ENCODE assay signal across 9 cellular contexts in genomic region chr1:155256101-155256852, GRCh38. TPM values are rescaled to one million over a fixed set of nuclear protein-coding genes. Genes with fewer than 3 reads are reported as not detected.
DNase-seq lines count a peak whose midpoint lies in the region; ATAC-seq, FAIRE-seq and TF ChIP-seq lines count a peak whose summit lies in the region.
"Had no signal": no experiment of that assay in that cellular context is flagged by ENCODE, and none has a peak within 500 bp of the region (broad histone marks: within the 10 kb centered on the region; RNA-seq: fewer than 3 reads in every experiment).

No MANE protein-coding gene starts in this region.

- H3K4me2 ChIP-seq in HepG2 (ENCODE audit: low read depth, low read length): peak overlapping the region; percentile 99

- peak overlapping the region; percentile 72; the same call in 1 of the 2 replicates for H3K9ac ChIP-seq in HepG2 (ENCODE audit: insufficient read depth, low read depth, low read length)

- H3K27ac Mint-ChIP-seq in T-helper 1 cell treated with Interleukin-12 subunit alpha and Interleukin-12 subunit beta and Interleukin-4 antibody, amounts not matched to agents 30 μg/mL and 1 μg/mL, for 36 hours: no peak overlapping the region

- peaks cover 50% of the 10 kb centered on the region for H3K4me1 ChIP-seq in HepG2 (ENCODE audit: insufficient read depth, low read length)
- peaks cover 48% of the 10 kb centered on the region for H3K4me1 ChIP-seq in suprapubic skin

- CTCF ChIA-PET in HepG2 (lab: Yijun Ruan, JAX; ENCODE audit: low intra/inter-chr PET ratio, low total read pairs): no interaction called here

- no peak for ATAC-seq in HepG2

- no peaks in the 10 kb centered on the region for H3K27me3 Mint-ChIP-seq in T-helper 1 cell treated with Interleukin-12 subunit alpha and Interleukin-12 subunit beta and Interleukin-4 antibody, amounts not matched to agents 30 μg/mL and 1 μg/mL, for 36 hours (ENCODE audit: low read depth)

- H3K4me1 Mint-ChIP-seq in T-helper 1 cell treated with Interleukin-12 subunit alpha and Interleukin-12 subunit beta and Interleukin-4 antibody, amounts not matched to agents 30 μg/mL and 1 μg/mL, for 36 hours (ENCODE audit: low read depth): peaks cover 41% of the 10 kb centered on the region

- H3K36me3 Mint-ChIP-seq in T-helper 1 cell treated with Interleukin-12 subunit alpha and Interleukin-12 subunit beta and Interleukin-4 antibody, amounts not matched to agents 30 μg/mL and 1 μg/mL, for 36 hours (ENCODE audit: low read depth): peaks cover 28% of the 10 kb centered on the region

- no peak for TF ChIP-seq POLR2A in HepG2 (IDR thresholded peaks at IDR 0.05; ENCODE audit: insufficient read depth in 1 of 2, low read depth in 2 of 2, low read length in 2 of 2)
- TF ChIP-seq POLR2A in suprapubic skin (IDR thresholded peaks at IDR 0.05): no peak

- H4K20me1 ChIP-seq in HepG2 (ENCODE audit: insufficient read depth, low read length): no peaks in the 10 kb centered on the region

- peaks cover 6 to 10% of the 10 kb centered on the region in 2 experiments; a peak in 3 of 5 replicates for H3K36me3 ChIP-seq in HepG2 (replicated peaks in 1 of 2; ENCODE audit: control insufficient read depth in 1 of 2, insufficient read depth in 2 of 2, low read length in 2 of 2)
- H3K36me3 ChIP-seq in suprapubic skin: peaks cover 26% of the 10 kb centered on the region

- peak overlapping the region; percentile 77 for H3K4me3 Mint-ChIP-seq in T-helper 1 cell treated with Interleukin-12 subunit alpha and Interleukin-12 subunit beta and Interleukin-4 antibody, amounts not matched to agents 30 μg/mL and 1 μg/mL, for 36 hours

- H3K27ac ChIP-seq in HepG2 (ENCODE audit: extremely low read length, insufficient read depth, low read length): peak overlapping the region; percentile 47
- H3K27ac ChIP-seq in suprapubic skin: peak overlapping the region; percentile 96

- TF ChIP-seq EP300 in HepG2 (IDR thresholded peaks at IDR 0.05; ENCODE audit: low read depth in 2 of 2, low read length in 2 of 2) (no peak), HepG2 (CRISPR knock-in tag; IDR thresholded peaks at IDR 0.05; ENCODE audit: borderline replicate concordance) (no peak), suprapubic skin (IDR thresholded peaks at IDR 0.05) (no peak)

- peaks cover 18% of the 10 kb centered on the region for H3K79me2 ChIP-seq in HepG2 (ENCODE audit: insufficient read depth, low read length)

- no peak for FAIRE-seq in HepG2 (lab: Jason Lieb, UNC)

- in situ Hi-C loops in astrocyte of the cerebellum (cut with HindIII; ENCODE audit: low sequenced_read_pairs) (no loop called here), HepG2 (cut with HindIII; ENCODE audit: extremely low pct_ligation_motif_present, low pct_unique_long_range_greater_than_20kb) (loop anchor here (10.0 kb wide), 1 partner anchor 49 kb away; the partner anchor contains the start of genes FDPS and PKLR)

- H3K27me3 ChIP-seq in HepG2 (ENCODE audit: control insufficient read depth in 1 of 2, insufficient read depth in 2 of 2, low read length in 2 of 2) (no peaks in the 10 kb centered on the region; a peak in 1 of 5 replicates), suprapubic skin (no peaks in the 10 kb centered on the region)

- WGBS in HepG2 (ENCODE audit: low lambda C conversion rate): 99% methylated on average over 12 of the region's 19 CpGs
- 55% methylated on average over 17 of the region's 19 CpGs for WGBS in suprapubic skin

- peak overlapping the region; percentile 57 for H3K4me3 ChIP-seq in astrocyte of the cerebellum (ENCODE audit: low read depth, low read length)
- peak overlapping the region in 2 of 3 experiments; percentile 72 to 83; a peak in 1 of 6 replicates for H3K4me3 ChIP-seq in HepG2 (replicated peaks in 1 of 3; ENCODE audit: insufficient read depth in 1 of 3, low read depth in 2 of 3, low read length in 3 of 3)
- peak overlapping the region; percentile 94 for H3K4me3 ChIP-seq in suprapubic skin

- TF ChIP-seq RAD21 in HepG2 (CRISPR knock-in tag; IDR thresholded peaks at IDR 0.05): no peak

- intact Hi-C loops in HepG2 (cut with micrococcal nuclease; ENCODE audit: unreplicated experiment): no loop called here

- H3K9me3 Mint-ChIP-seq in T-helper 1 cell treated with Interleukin-12 subunit alpha and Interleukin-12 subunit beta and Interleukin-4 antibody, amounts not matched to agents 30 μg/mL and 1 μg/mL, for 36 hours: no peaks in the 10 kb centered on the region

- H2AFZ ChIP-seq in HepG2 (ENCODE audit: low read length): no peak overlapping the region

- BruUV-seq in HepG2 (replicated peaks; lab: Mats Ljungman, UMichigan): no TSS peak

- no peaks in the 10 kb centered on the region for H3K9me3 ChIP-seq in HepG2 (ENCODE audit: low read length)
- no peaks in the 10 kb centered on the region for H3K9me3 ChIP-seq in suprapubic skin

- POLR2A ChIA-PET in HepG2 (lab: Yijun Ruan, JAX): interaction anchor here (1.3 kb wide), 1 partner anchor 17 kb away, joined by 3 read pairs; the partner anchor contains the start of gene CLK2

- DNase-seq in T-helper 1 cell (no peak), astrocyte of the cerebellum (ENCODE audit: low read depth) (no peak), HepG2 (ENCODE audit: low spot score) (no peak), suprapubic skin (ENCODE audit: low spot score in 2 of 2) (peak in 1 of 2 donors; percentile 75), cortex of kidney (lab: John Stamatoyannopoulos, UW) (no peak), NCI-H146 treated with DMSO at 0.1 percent for 48 hours (lab: John Stamatoyannopoulos, UW; ENCODE audit: unreplicated experiment) (no peak)
- no peak for DNase-seq in stimulated activated CD4-positive, alpha-beta T cell treated with anti-CD3 and anti-CD28 coated beads, Interleukin-2, amount 100 ng/mL, for 48 hours

- TF ChIP-seq CTCF in astrocyte of the cerebellum (IDR thresholded peaks at IDR 0.05; ENCODE audit: low read depth, low read length, missing control alignments) (no peak), HepG2 (CRISPR knock-in tag; IDR thresholded peaks at IDR 0.05) (no peak), suprapubic skin (IDR thresholded peaks at IDR 0.05) (no peak)

RNA-seq across cellular contexts. Expression of gene ENTREP3, which starts 1.0 kb away (rescaled TPM):
- total RNA-seq in HepG2 (2016; rRNA removed; fragmentation: Illumina TruSeq; extraction: Trizol) (4.1 and 6.2 TPM in 2 replicates), suprapubic skin (10 to 100 TPM; 23.6 to 32.1 (median 25.7) TPM)
- 3.6 and 4.8 TPM in 2 replicates for total RNA-seq in HepG2 (2016; cell fraction: cytosol; rRNA removed; fragmentation: Illumina TruSeq; extraction: Trizol; ENCODE audit: low read depth)
- 3.2 and 5.5 TPM in 2 replicates for total RNA-seq in HepG2 (2016; cell fraction: insoluble cytoplasmic fraction; rRNA removed; fragmentation: Illumina TruSeq; extraction: Trizol)
- total RNA-seq in HepG2 (2016; cell fraction: membrane; rRNA removed; fragmentation: Illumina TruSeq; extraction: Trizol): 12.9 and 13.0 TPM in 2 replicates
- 6.9 and 8.6 TPM in 2 replicates for total RNA-seq in HepG2 (2016; cell fraction: nucleus; rRNA removed; fragmentation: Illumina TruSeq; extraction: Trizol)
- polyA plus RNA-seq in HepG2 (2011; rRNA removed): 9.9 and 11.9 TPM in 2 replicates
- polyA plus RNA-seq in HepG2 (2011; cell fraction: cytosol; rRNA removed): 7.8 and 10.3 TPM in 2 replicates
- 18.3 and 21.0 TPM in 2 replicates for polyA plus RNA-seq in HepG2 (2011; cell fraction: nucleus; rRNA removed)
- polyA plus RNA-seq in HepG2 (2012): 18.4 and 22.0 TPM in 2 replicates
- polyA plus RNA-seq in HepG2 (2016; cell fraction: cytosol; fragmentation: Illumina TruSeq; extraction: Trizol; ENCODE audit: low read depth): 22.1 and 24.0 TPM in 2 replicates
- 19.7 and 25.6 TPM in 2 replicates for polyA plus RNA-seq in HepG2 (2016; cell fraction: insoluble cytoplasmic fraction; fragmentation: Illumina TruSeq; extraction: Trizol; ENCODE audit: low read depth)
- 49.9 and 57.1 TPM in 2 replicates for polyA plus RNA-seq in HepG2 (2016; cell fraction: membrane; fragmentation: Illumina TruSeq; extraction: Trizol; ENCODE audit: low read depth)
- polyA plus RNA-seq in HepG2 (2016; cell fraction: nucleus; fragmentation: Illumina TruSeq; extraction: Trizol; ENCODE audit: insufficient read depth, low read depth): 28.1 and 33.5 TPM in 2 replicates
- 7.5 and 12.8 TPM in 2 replicates for polyA minus RNA-seq in HepG2 (2011; rRNA and poly(A)+ RNA removed; ENCODE audit: low replicate concordance)
- polyA minus RNA-seq in HepG2 (2011; cell fraction: cytosol; rRNA and poly(A)+ RNA removed): 8.1 and 9.3 TPM in 2 replicates
- 3.7 and 4.4 TPM in 2 replicates for polyA minus RNA-seq in HepG2 (2011; cell fraction: nucleus; rRNA and poly(A)+ RNA removed)

RNA-seq across cellular contexts. Expression of gene SCAMP3, which starts 5.9 kb away (rescaled TPM):
- 27.0 and 46.8 TPM in 2 replicates for total RNA-seq in HepG2 (2016; rRNA removed; fragmentation: Illumina TruSeq; extraction: Trizol)
- 16.4 and 20.0 TPM in 2 replicates for total RNA-seq in HepG2 (2016; cell fraction: cytosol; rRNA removed; fragmentation: Illumina TruSeq; extraction: Trizol; ENCODE audit: low read depth)
- 29.6 and 44.4 TPM in 2 replicates for total RNA-seq in HepG2 (2016; cell fraction: insoluble cytoplasmic fraction; rRNA removed; fragmentation: Illumina TruSeq; extraction: Trizol)
- 22.9 and 28.4 TPM in 2 replicates for total RNA-seq in HepG2 (2016; cell fraction: membrane; rRNA removed; fragmentation: Illumina TruSeq; extraction: Trizol)
- total RNA-seq in HepG2 (2016; cell fraction: nucleus; rRNA removed; fragmentation: Illumina TruSeq; extraction: Trizol): 37.1 and 38.5 TPM in 2 replicates
- 83.3 and 92.5 TPM in 2 replicates for polyA plus RNA-seq in HepG2 (2011; rRNA removed)
- polyA plus RNA-seq in HepG2 (2011; cell fraction: cytosol; rRNA removed): 94.5 and 95.0 TPM in 2 replicates
- 74.3 and 75.6 TPM in 2 replicates for polyA plus RNA-seq in HepG2 (2011; cell fraction: nucleus; rRNA removed)
- 30.4 and 37.1 TPM in 2 replicates for polyA plus RNA-seq in HepG2 (2012)
- polyA plus RNA-seq in HepG2 (2016; cell fraction: cytosol; fragmentation: Illumina TruSeq; extraction: Trizol; ENCODE audit: low read depth): 28.3 and 28.6 TPM in 2 replicates
- polyA plus RNA-seq in HepG2 (2016; cell fraction: insoluble cytoplasmic fraction; fragmentation: Illumina TruSeq; extraction: Trizol; ENCODE audit: low read depth): 45.8 and 52.3 TPM in 2 replicates
- 37.1 and 38.2 TPM in 2 replicates for polyA plus RNA-seq in HepG2 (2016; cell fraction: membrane; fragmentation: Illumina TruSeq; extraction: Trizol; ENCODE audit: low read depth)
- 82.5 and 83.5 TPM in 2 replicates for polyA plus RNA-seq in HepG2 (2016; cell fraction: nucleus; fragmentation: Illumina TruSeq; extraction: Trizol; ENCODE audit: insufficient read depth, low read depth)
- 118 and 271 TPM in 2 replicates for polyA minus RNA-seq in HepG2 (2011; rRNA and poly(A)+ RNA removed; ENCODE audit: low replicate concordance)
- polyA minus RNA-seq in HepG2 (2011; cell fraction: cytosol; rRNA and poly(A)+ RNA removed): 33.3 and 39.4 TPM in 2 replicates
- polyA minus RNA-seq in HepG2 (2011; cell fraction: nucleus; rRNA and poly(A)+ RNA removed): 16.9 and 21.4 TPM in 2 replicates
- total RNA-seq in suprapubic skin: 10 to 100 TPM; 45.1 to 73.3 (median 67.6) TPM

RNA-seq across cellular contexts. Expression of gene CLK2, which starts 17.0 kb away (rescaled TPM):
- total RNA-seq in HepG2 (2016; rRNA removed; fragmentation: Illumina TruSeq; extraction: Trizol) (10.1 and 20.1 TPM in 2 replicates), suprapubic skin (10 to 100 TPM; 27.6 to 72.3 (median 36.2) TPM)
- 8.5 and 11.8 TPM in 2 replicates for total RNA-seq in HepG2 (2016; cell fraction: cytosol; rRNA removed; fragmentation: Illumina TruSeq; extraction: Trizol; ENCODE audit: low read depth)
- 10.6 and 19.2 TPM in 2 replicates for total RNA-seq in HepG2 (2016; cell fraction: insoluble cytoplasmic fraction; rRNA removed; fragmentation: Illumina TruSeq; extraction: Trizol)
- 9.3 and 12.0 TPM in 2 replicates for total RNA-seq in HepG2 (2016; cell fraction: membrane; rRNA removed; fragmentation: Illumina TruSeq; extraction: Trizol)
- total RNA-seq in HepG2 (2016; cell fraction: nucleus; rRNA removed; fragmentation: Illumina TruSeq; extraction: Trizol): 23.9 and 32.6 TPM in 2 replicates
- 73.5 and 74.0 TPM in 2 replicates for polyA plus RNA-seq in HepG2 (2011; rRNA removed)
- 23.9 and 24.4 TPM in 2 replicates for polyA plus RNA-seq in HepG2 (2011; cell fraction: cytosol; rRNA removed)
- 317 and 392 TPM in 2 replicates for polyA plus RNA-seq in HepG2 (2011; cell fraction: nucleus; rRNA removed)
- polyA plus RNA-seq in HepG2 (2012): 31.3 and 32.7 TPM in 2 replicates
- polyA plus RNA-seq in HepG2 (2016; cell fraction: cytosol; fragmentation: Illumina TruSeq; extraction: Trizol; ENCODE audit: low read depth): 3.0 and 3.3 TPM in 2 replicates
- polyA plus RNA-seq in HepG2 (2016; cell fraction: insoluble cytoplasmic fraction; fragmentation: Illumina TruSeq; extraction: Trizol; ENCODE audit: low read depth): 15.8 and 17.9 TPM in 2 replicates
- polyA plus RNA-seq in HepG2 (2016; cell fraction: membrane; fragmentation: Illumina TruSeq; extraction: Trizol; ENCODE audit: low read depth): 7.6 TPM in 2 replicates
- 110 and 120 TPM in 2 replicates for polyA plus RNA-seq in HepG2 (2016; cell fraction: nucleus; fragmentation: Illumina TruSeq; extraction: Trizol; ENCODE audit: insufficient read depth, low read depth)
- 47.2 and 97.7 TPM in 2 replicates for polyA minus RNA-seq in HepG2 (2011; rRNA and poly(A)+ RNA removed; ENCODE audit: low replicate concordance)
- 12.4 and 13.9 TPM in 2 replicates for polyA minus RNA-seq in HepG2 (2011; cell fraction: cytosol; rRNA and poly(A)+ RNA removed)
- polyA minus RNA-seq in HepG2 (2011; cell fraction: nucleus; rRNA and poly(A)+ RNA removed): 94.1 and 94.6 TPM in 2 replicates

RNA-seq across cellular contexts. Expression of gene HCN3, which starts 21.0 kb away (rescaled TPM):
- total RNA-seq in HepG2 (2016; rRNA removed; fragmentation: Illumina TruSeq; extraction: Trizol): 1.3 and 2.4 TPM in 2 replicates
- 0.44 and 0.51 TPM in 2 replicates for total RNA-seq in HepG2 (2016; cell fraction: cytosol; rRNA removed; fragmentation: Illumina TruSeq; extraction: Trizol; ENCODE audit: low read depth)
- 0.77 and 3.4 TPM in 2 replicates for total RNA-seq in HepG2 (2016; cell fraction: insoluble cytoplasmic fraction; rRNA removed; fragmentation: Illumina TruSeq; extraction: Trizol)
- 0.74 and 0.96 TPM in 2 replicates for total RNA-seq in HepG2 (2016; cell fraction: membrane; rRNA removed; fragmentation: Illumina TruSeq; extraction: Trizol)
- total RNA-seq in HepG2 (2016; cell fraction: nucleus; rRNA removed; fragmentation: Illumina TruSeq; extraction: Trizol): 5.8 and 5.9 TPM in 2 replicates
- polyA plus RNA-seq in HepG2 (2011; rRNA removed): 10.2 and 15.0 TPM in 2 replicates
- 3.4 and 4.0 TPM in 2 replicates for polyA plus RNA-seq in HepG2 (2011; cell fraction: cytosol; rRNA removed)
- 55.6 and 56.4 TPM in 2 replicates for polyA plus RNA-seq in HepG2 (2011; cell fraction: nucleus; rRNA removed)
- 6.1 and 7.0 TPM in 2 replicates for polyA plus RNA-seq in HepG2 (2012)
- polyA plus RNA-seq in HepG2 (2016; cell fraction: cytosol; fragmentation: Illumina TruSeq; extraction: Trizol; ENCODE audit: low read depth): 0.40 TPM in 2 replicates
- 1.1 and 1.3 TPM in 2 replicates for polyA plus RNA-seq in HepG2 (2016; cell fraction: insoluble cytoplasmic fraction; fragmentation: Illumina TruSeq; extraction: Trizol; ENCODE audit: low read depth)
- polyA plus RNA-seq in HepG2 (2016; cell fraction: membrane; fragmentation: Illumina TruSeq; extraction: Trizol; ENCODE audit: low read depth): 0.72 and 0.85 TPM in 2 replicates
- polyA plus RNA-seq in HepG2 (2016; cell fraction: nucleus; fragmentation: Illumina TruSeq; extraction: Trizol; ENCODE audit: insufficient read depth, low read depth): 18.6 and 19.5 TPM in 2 replicates
- polyA minus RNA-seq in HepG2 (2011; rRNA and poly(A)+ RNA removed; ENCODE audit: low replicate concordance): 17.8 and 35.4 TPM in 2 replicates
- polyA minus RNA-seq in HepG2 (2011; cell fraction: cytosol; rRNA and poly(A)+ RNA removed): 1.4 and 3.0 TPM in 2 replicates
- polyA minus RNA-seq in HepG2 (2011; cell fraction: nucleus; rRNA and poly(A)+ RNA removed): 8.8 and 11.3 TPM in 2 replicates
- total RNA-seq in suprapubic skin: 10 to 100 TPM in 3 of 4 donors, 1 to 10 TPM in 1; 6.6 to 12.8 (median 10.4) TPM

RNA-seq across cellular contexts. Expression of gene PKLR, which starts 45.0 kb away (rescaled TPM):
- total RNA-seq in HepG2 (2016; rRNA removed; fragmentation: Illumina TruSeq; extraction: Trizol) (10.3 and 13.6 TPM in 2 replicates), suprapubic skin (1 to 10 TPM in 3 of 4 donors, under 1 TPM in 1; 0.24 to 2.5 (median 2.1) TPM)
- total RNA-seq in HepG2 (2016; cell fraction: cytosol; rRNA removed; fragmentation: Illumina TruSeq; extraction: Trizol; ENCODE audit: low read depth): 0.51 and 0.79 TPM in 2 replicates
- total RNA-seq in HepG2 (2016; cell fraction: insoluble cytoplasmic fraction; rRNA removed; fragmentation: Illumina TruSeq; extraction: Trizol): 10.0 and 10.3 TPM in 2 replicates
- 2.4 and 2.7 TPM in 2 replicates for total RNA-seq in HepG2 (2016; cell fraction: membrane; rRNA removed; fragmentation: Illumina TruSeq; extraction: Trizol)
- 5.1 and 8.0 TPM in 2 replicates for total RNA-seq in HepG2 (2016; cell fraction: nucleus; rRNA removed; fragmentation: Illumina TruSeq; extraction: Trizol)
- polyA plus RNA-seq in HepG2 (2011; rRNA removed): 29.3 and 43.2 TPM in 2 replicates
- 26.7 and 30.1 TPM in 2 replicates for polyA plus RNA-seq in HepG2 (2011; cell fraction: cytosol; rRNA removed)
- 35.4 and 48.8 TPM in 2 replicates for polyA plus RNA-seq in HepG2 (2011; cell fraction: nucleus; rRNA removed)
- 29.8 and 32.5 TPM in 2 replicates for polyA plus RNA-seq in HepG2 (2012)
- polyA plus RNA-seq in HepG2 (2016; cell fraction: cytosol; fragmentation: Illumina TruSeq; extraction: Trizol; ENCODE audit: low read depth): 0.97 and 1.0 TPM in 2 replicates
- polyA plus RNA-seq in HepG2 (2016; cell fraction: insoluble cytoplasmic fraction; fragmentation: Illumina TruSeq; extraction: Trizol; ENCODE audit: low read depth): 13.3 and 16.3 TPM in 2 replicates
- 2.9 and 3.0 TPM in 2 replicates for polyA plus RNA-seq in HepG2 (2016; cell fraction: membrane; fragmentation: Illumina TruSeq; extraction: Trizol; ENCODE audit: low read depth)
- 10.7 and 11.1 TPM in 2 replicates for polyA plus RNA-seq in HepG2 (2016; cell fraction: nucleus; fragmentation: Illumina TruSeq; extraction: Trizol; ENCODE audit: insufficient read depth, low read depth)
- 0.16 and 52.2 TPM in 2 replicates for polyA minus RNA-seq in HepG2 (2011; rRNA and poly(A)+ RNA removed; ENCODE audit: low replicate concordance)
- polyA minus RNA-seq in HepG2 (2011; cell fraction: cytosol; rRNA and poly(A)+ RNA removed): 14.6 and 19.0 TPM in 2 replicates
- 9.5 and 15.8 TPM in 2 replicates for polyA minus RNA-seq in HepG2 (2011; cell fraction: nucleus; rRNA and poly(A)+ RNA removed)
- total RNA-seq: dermis microvascular lymphatic vessel endothelial cell had no signal
